Comparison of ENCODE assay signal across 8 cellular contexts in genomic region chr12:89707992-89708792, GRCh38. TPM values are rescaled to one million over a fixed set of nuclear protein-coding genes. Genes with fewer than 3 reads are reported as not detected.
DNase-seq lines count a peak whose midpoint lies in the region; ATAC-seq lines count a peak whose summit lies in the region.

No MANE protein-coding gene starts in this region.

- peaks cover 2% of the 10 kb centered on the region for H3K79me1 ChIP-seq in mesendoderm (ENCODE audit: low read length)

- no peak overlapping the region for H2BK5ac ChIP-seq in mesendoderm (ENCODE audit: low read length)

- no peaks in the 10 kb centered on the region for H3K36me3 ChIP-seq in mesendoderm (ENCODE audit: control insufficient read depth, insufficient read depth, low read length)

- H3K4me1 ChIP-seq in mesendoderm (ENCODE audit: control insufficient read depth, low read depth, low read length): peaks cover 2% of the 10 kb centered on the region

- WGBS in mesendoderm (ENCODE audit: extremely low coverage, insufficient coverage, low lambda C conversion rate): no CpG with 5 or more reads among the region's 87 CpGs

- peak overlapping the region; percentile 75 for H3K4me2 ChIP-seq in mesendoderm (ENCODE audit: low read length)

- peaks cover 4% of the 10 kb centered on the region for H3K27me3 ChIP-seq in mesendoderm (ENCODE audit: insufficient read depth, low read length, poor library complexity)

- no peak for ATAC-seq in stimulated activated effector memory CD8-positive, alpha-beta T cell treated with anti-CD3 and anti-CD28 coated beads, Interleukin-12 subunit alpha, Interleukin-12 subunit beta, amount 100 ng/mL, for 72 hours

- H3K23ac ChIP-seq in mesendoderm (ENCODE audit: low read length): no peak overlapping the region

- H3K27ac ChIP-seq in mesendoderm (ENCODE audit: low read depth, low read length): peak overlapping the region; percentile 93

- peak overlapping the region; percentile 91 for H3K18ac ChIP-seq in mesendoderm (ENCODE audit: low read length)

- no peaks in the 10 kb centered on the region for H3K9me3 Mint-ChIP-seq in stimulated activated effector memory CD8-positive, alpha-beta T cell treated with anti-CD3 and anti-CD28 coated beads, Interleukin-12 subunit alpha, Interleukin-12 subunit beta, amount 100 ng/mL, for 72 hours

- no peak overlapping the region for H2BK120ac ChIP-seq in mesendoderm (ENCODE audit: low read depth, low read length)

- H3K4me3 ChIP-seq in mesendoderm (ENCODE audit: low read length): peak overlapping the region; percentile 68

- peaks cover 25% of the 10 kb centered on the region for H3K36me3 Mint-ChIP-seq in stimulated activated effector memory CD8-positive, alpha-beta T cell treated with anti-CD3 and anti-CD28 coated beads, Interleukin-12 subunit alpha, Interleukin-12 subunit beta, amount 100 ng/mL, for 72 hours

- no peak overlapping the region for H3K4ac ChIP-seq in mesendoderm (ENCODE audit: low read depth, low read length)

- H3K79me2 ChIP-seq in mesendoderm (ENCODE audit: control insufficient read depth, insufficient read depth, low read length): peaks cover 4% of the 10 kb centered on the region

- H3K27ac Mint-ChIP-seq in stimulated activated effector memory CD8-positive, alpha-beta T cell treated with anti-CD3 and anti-CD28 coated beads, Interleukin-12 subunit alpha, Interleukin-12 subunit beta, amount 100 ng/mL, for 72 hours: peak overlapping the region; percentile 96

- peak; percentile 72 for DNase-seq in NCI-H2227 (lab: John Stamatoyannopoulos, UW; ENCODE audit: unreplicated experiment)
- DNase-seq in NCI-H2227 treated with DMSO at 0.1 percent for 48 hours (lab: John Stamatoyannopoulos, UW): no peak
- DNase-seq in HuH-7.5 (ENCODE audit: low spot score): peak; percentile 12
- peak; percentile 36 to 53 for DNase-seq in activated CD4-positive, alpha-beta T cell treated with anti-CD3 and anti-CD28 coated beads for 4 hours
- peak; percentile 31 for DNase-seq in effector CD4-positive, alpha-beta T cell
- peak; percentile 55 for DNase-seq in mesendoderm
- peak; percentile 33 to 80 for DNase-seq in stimulated activated effector memory CD8-positive, alpha-beta T cell treated with anti-CD3 and anti-CD28 coated beads, Interleukin-12 subunit alpha, Interleukin-12 subunit beta, amount 100 ng/mL, for 72 hours (ENCODE audit: low spot score in 2 of 2)
- DNase-seq in SKM-1 (lab: John Stamatoyannopoulos, UW; ENCODE audit: unreplicated experiment): no peak

- peak overlapping the region; percentile 89 for H3K4me3 Mint-ChIP-seq in stimulated activated effector memory CD8-positive, alpha-beta T cell treated with anti-CD3 and anti-CD28 coated beads, Interleukin-12 subunit alpha, Interleukin-12 subunit beta, amount 100 ng/mL, for 72 hours

- peak overlapping the region; percentile 99 for H3K56ac ChIP-seq in mesendoderm (ENCODE audit: low read length)

- H4K8ac ChIP-seq in mesendoderm (ENCODE audit: low read depth, low read length): no peak overlapping the region

- peak overlapping the region; percentile 92 for H3K9ac ChIP-seq in mesendoderm (ENCODE audit: low read length)

- H2BK15ac ChIP-seq in mesendoderm (replicated peaks; ENCODE audit: low read depth): no peak overlapping the region

- no peak overlapping the region for H4K5ac ChIP-seq in mesendoderm (ENCODE audit: low read length)

- peaks cover 26% of the 10 kb centered on the region for H3K4me1 Mint-ChIP-seq in stimulated activated effector memory CD8-positive, alpha-beta T cell treated with anti-CD3 and anti-CD28 coated beads, Interleukin-12 subunit alpha, Interleukin-12 subunit beta, amount 100 ng/mL, for 72 hours

- no peak overlapping the region for H2AK5ac ChIP-seq in mesendoderm (ENCODE audit: low read length)

RNA-seq across cellular contexts. Expression of gene ATP2B1, which starts 0.4 kb away (rescaled TPM):
- 24.5 TPM for polyA plus RNA-seq in mesendoderm (2013, experiment 1 of 2)
- polyA plus RNA-seq in mesendoderm (2013, experiment 2 of 2): 21.6 TPM

Comparison
In these comparisons a context has a peak if more than half of its experiments do, and no peak if none do; other contexts are left out.
1. DNase-seq: peak in NCI-H2227 (single experiment), HuH-7.5 (single experiment), activated CD4-positive, alpha-beta T cell treated with anti-CD3 and anti-CD28 coated beads for 4 hours (2 of 2), effector CD4-positive, alpha-beta T cell (single experiment), mesendoderm (single experiment) and stimulated activated effector memory CD8-positive, alpha-beta T cell treated with anti-CD3 and anti-CD28 coated beads, Interleukin-12 subunit alpha, Interleukin-12 subunit beta, amount 100 ng/mL, for 72 hours (2 of 2); none in NCI-H2227 treated with DMSO at 0.1 percent for 48 hours (single experiment) and SKM-1 (single experiment).